8 cellular contexts compared by ENCODE assay signal in genomic region chr4:88697113-88697512, GRCh38. TPM values are rescaled to one million over a fixed set of nuclear protein-coding genes. Genes with fewer than 3 reads are reported as not detected.
DNase-seq lines count a peak whose midpoint lies in the region; ATAC-seq and TF ChIP-seq lines count a peak whose summit lies in the region.

No MANE protein-coding gene starts in this region.

- H3K36me3 ChIP-seq in sigmoid colon = peaks cover 0 to 12% (median 0%) of the 10 kb centered on the region in 4 donors

- no peaks in the 10 kb centered on the region for H3K27me3 Mint-ChIP-seq in activated naive CD8-positive, alpha-beta T cell treated with anti-CD3 and anti-CD28 coated beads, Interleukin-2, amount 10 ng/mL, durations not matched to agents 7 days and 5 days

- peak overlapping the region; percentile 72 for H3K4me3 ChIP-seq in AG09309 (ENCODE audit: control insufficient read depth, low read depth, low read length)
- H3K4me3 ChIP-seq in Jurkat, Clone E6-1 (ENCODE audit: low read length) = peak overlapping the region; percentile 67
- peak overlapping the region; percentile 53 for H3K4me3 ChIP-seq in right cardiac atrium (ENCODE audit: low read length)
- H3K4me3 ChIP-seq in sigmoid colon = peak overlapping the region; percentile 39 to 64 (median 63)

- no peaks in the 10 kb centered on the region for H3K4me1 ChIP-seq in right cardiac atrium (ENCODE audit: control insufficient read depth, insufficient read depth, low read length)
- H3K4me1 ChIP-seq in sigmoid colon = no peaks in the 10 kb centered on the region

- peaks cover 1% of the 10 kb centered on the region for H3K9me3 Mint-ChIP-seq in activated naive CD8-positive, alpha-beta T cell treated with anti-CD3 and anti-CD28 coated beads, Interleukin-2, amount 10 ng/mL, durations not matched to agents 7 days and 5 days

- POLR2A ChIA-PET in activated naive CD8-positive, alpha-beta T cell treated with anti-CD3 and anti-CD28 coated beads, Interleukin-2, amount 10 ng/mL, durations not matched to agents 7 days and 5 days (lab: Charles Lee) = interaction anchor here (1.5 kb wide), 1 partner anchor 97 kb away, joined by 4 read pairs; no protein-coding TSS in a partner anchor

- WGBS in right cardiac atrium = 44% methylated on average over 17 of the region's 17 CpGs
- WGBS in sigmoid colon, 2 donors = 49 to 56% methylated on average over 17 of the region's 17 CpGs

- no peak for DNase-seq in AG09309 (ENCODE audit: low read depth)
- DNase-seq in Jurkat, Clone E6-1 (ENCODE audit: low read depth, low spot score) = no peak
- peak; percentile 32 for DNase-seq in activated naive CD8-positive, alpha-beta T cell treated with anti-CD3 and anti-CD28 coated beads, Interleukin-2, amount 10 ng/mL, durations not matched to agents 7 days and 5 days
- DNase-seq in right cardiac atrium = peak; percentile 27 to 71 (median 60)
- DNase-seq in sigmoid colon = peak; percentile 82
- no peak for DNase-seq in NCI-H1436 treated with DMSO at 0.1 percent for 48 hours (lab: John Stamatoyannopoulos, UW)
- no peak for DNase-seq in GM19238 (ENCODE audit: insufficient read length, low spot score)
- DNase-seq in D341Med (ENCODE audit: low spot score) = no peak

- no peak for TF ChIP-seq EP300 in sigmoid colon (IDR thresholded peaks at IDR 0.05)

- ATAC-seq in activated naive CD8-positive, alpha-beta T cell treated with anti-CD3 and anti-CD28 coated beads, Interleukin-2, amount 10 ng/mL, durations not matched to agents 7 days and 5 days (ENCODE audit: low read depth) = peak; percentile 25
- ATAC-seq in right cardiac atrium = peak; percentile 57 to 66

- H3K27me3 ChIP-seq in right cardiac atrium (ENCODE audit: control insufficient read depth, insufficient read depth) (no peaks in the 10 kb centered on the region), sigmoid colon (no peaks in the 10 kb centered on the region)

- peak overlapping the region; percentile 83 for H3K27ac Mint-ChIP-seq in activated naive CD8-positive, alpha-beta T cell treated with anti-CD3 and anti-CD28 coated beads, Interleukin-2, amount 10 ng/mL, durations not matched to agents 7 days and 5 days

- H3K36me3 Mint-ChIP-seq in activated naive CD8-positive, alpha-beta T cell treated with anti-CD3 and anti-CD28 coated beads, Interleukin-2, amount 10 ng/mL, durations not matched to agents 7 days and 5 days = peaks cover 9% of the 10 kb centered on the region

- TF ChIP-seq POLR2A in sigmoid colon (IDR thresholded peaks at IDR 0.05) = no peak

- peak overlapping the region; percentile 86 for H3K4me3 Mint-ChIP-seq in activated naive CD8-positive, alpha-beta T cell treated with anti-CD3 and anti-CD28 coated beads, Interleukin-2, amount 10 ng/mL, durations not matched to agents 7 days and 5 days

- TF ChIP-seq CTCF in AG09309 (IDR thresholded peaks at IDR 0.05; ENCODE audit: control insufficient read depth, insufficient read depth, low read depth, low read length, missing control alignments) (no peak), sigmoid colon (IDR thresholded peaks at IDR 0.05) (no peak)

- H3K9me3 ChIP-seq in right cardiac atrium (ENCODE audit: control insufficient read depth, low read length) (no peaks in the 10 kb centered on the region), sigmoid colon (no peaks in the 10 kb centered on the region)

- peak overlapping the region; percentile 65 for H3K27ac ChIP-seq in right cardiac atrium (ENCODE audit: low read length)
- H3K27ac ChIP-seq in sigmoid colon = peak overlapping the region; percentile 71 to 84 (median 81)

- intact Hi-C loops in right cardiac atrium (cut with DNase I) (no loop called here), sigmoid colon (cut with DNase I) (loop anchor here (5.0 kb wide), 1 partner anchor 105 kb away; the partner anchor contains the start of gene HERC3)

- H3K4me1 Mint-ChIP-seq in activated naive CD8-positive, alpha-beta T cell treated with anti-CD3 and anti-CD28 coated beads, Interleukin-2, amount 10 ng/mL, durations not matched to agents 7 days and 5 days = peaks cover 8% of the 10 kb centered on the region

RNA-seq across cellular contexts. Expression of gene NAP1L5, which starts 0.5 kb away (rescaled TPM):
- 8.2 TPM for polyA plus RNA-seq in Jurkat, Clone E6-1 (2012; ENCODE audit: insufficient read depth, insufficient read length)
- total RNA-seq in activated naive CD8-positive, alpha-beta T cell treated with anti-CD3 and anti-CD28 coated beads, Interleukin-2, amount 10 ng/mL, durations not matched to agents 7 days and 5 days = 1 to 10 TPM; 3.3 to 4.2 TPM
- 10 to 100 TPM in 1 of 4 donors, 1 to 10 TPM in 3; 5.2 to 11.9 (median 6.3) TPM for total RNA-seq in right cardiac atrium
- 12.9 TPM for polyA plus RNA-seq in right cardiac atrium
- total RNA-seq in sigmoid colon = 10 to 100 TPM in 2 of 4 donors, 1 to 10 TPM in 2; 7.3 to 13.6 (median 9.4) TPM
- polyA plus RNA-seq in sigmoid colon = 1 to 10 TPM; 1.4 to 4.6 (median 3.0) TPM

Comparison
In these comparisons a context has a peak if more than half of its experiments do, and no peak if none do; other contexts are left out.
1. DNase-seq: peak in activated naive CD8-positive, alpha-beta T cell treated with anti-CD3 and anti-CD28 coated beads, Interleukin-2, amount 10 ng/mL, durations not matched to agents 7 days and 5 days (single experiment), right cardiac atrium (3 of 3) and sigmoid colon (single experiment); none in AG09309 (single experiment), Jurkat, Clone E6-1 (single experiment), NCI-H1436 treated with DMSO at 0.1 percent for 48 hours (single experiment), GM19238 (single experiment) and D341Med (single experiment).
2. Peak in every context shown above with its lines, with median percentiles within 50 percentile points of each other: H3K4me3 ChIP-seq.